ENCODE assay signal across 8 cellular contexts in the genomic region with DNA sequence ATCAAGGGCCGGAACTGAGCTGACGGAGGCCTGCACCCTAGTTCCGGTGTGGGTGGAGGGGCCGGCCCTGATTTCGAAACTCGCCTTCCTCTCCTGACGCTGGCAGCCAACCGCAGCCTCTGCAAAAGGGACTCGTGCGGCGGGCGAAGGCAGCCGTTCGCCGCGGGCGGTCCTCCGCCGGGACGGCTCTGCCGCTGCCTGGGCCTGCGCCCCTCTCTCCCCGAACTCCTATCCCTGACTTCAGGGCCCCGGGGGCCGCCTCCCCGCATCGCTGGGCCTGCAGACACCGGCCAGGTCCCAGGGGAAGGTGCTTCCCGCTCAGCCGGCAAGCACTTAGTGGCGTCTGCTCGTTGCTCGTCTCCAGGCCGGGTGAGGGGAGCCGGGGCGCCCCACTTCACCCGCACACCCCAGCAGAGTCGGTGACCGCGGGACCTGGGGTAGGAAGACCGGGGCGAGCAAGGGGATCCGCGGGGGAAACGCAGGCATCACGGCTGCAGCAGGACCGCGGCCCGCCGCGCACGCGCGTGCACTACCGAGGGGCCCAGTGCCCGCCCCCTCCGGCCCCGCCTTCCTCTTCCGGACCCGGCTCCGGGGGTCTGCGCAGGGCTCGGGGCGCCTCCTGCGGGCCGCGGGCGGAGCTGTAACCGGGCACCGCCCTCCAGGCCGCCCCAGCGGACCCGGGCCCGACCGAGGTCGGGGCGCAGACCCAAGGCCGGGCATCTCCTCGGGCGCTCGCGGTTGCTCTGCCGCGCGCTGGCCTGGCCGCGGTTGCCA. TPM values are rescaled to one million over a fixed set of nuclear protein-coding genes. Genes with fewer than 3 reads are reported as not detected.
DNase-seq lines count a peak whose midpoint lies in the region; ATAC-seq and TF ChIP-seq lines count a peak whose summit lies in the region.

No MANE protein-coding gene starts in this region.

- ATAC-seq in GM18870 (IDR thresholded peaks at IDR 0.05; ENCODE audit: unreplicated experiment) (peak; percentile 40), HG03103 (IDR thresholded peaks at IDR 0.05; ENCODE audit: low read depth, unreplicated experiment) (peak; percentile 56), activated B cell treated with CpG ODN at 0.5 μM for 24 hours (ENCODE audit: low read depth) (peak; percentile 76)

- H3K36me3 Mint-ChIP-seq in activated B cell treated with CpG ODN at 0.5 μM for 24 hours (ENCODE audit: low read depth), result peaks cover 58% of the 10 kb centered on the region

- DNase-seq in AG09319 (ENCODE audit: extremely low read depth, low read depth), result no peak
- peak; percentile 89 for DNase-seq in NCI-H226
- DNase-seq in activated B cell treated with CpG ODN at 0.5 μM for 24 hours, result peak; percentile 96
- DNase-seq in central memory CD4-positive, alpha-beta T cell, result peak; percentile 92
- DNase-seq in kidney epithelial cell (ENCODE audit: low read depth), result no peak
- DNase-seq in stimulated activated CD4-positive, alpha-beta T cell treated with anti-CD3 and anti-CD28 coated beads, Interleukin-15, amount 100 ng/mL, for 1 hour (ENCODE audit: low read depth in 1 of 2, low spot score in 1 of 2), result peak; percentile 79 to 84

- peak overlapping the region; percentile 98 for H3K27ac Mint-ChIP-seq in activated B cell treated with CpG ODN at 0.5 μM for 24 hours

- peak; percentile 16 for TF ChIP-seq CTCF in AG09319 (IDR thresholded peaks at IDR 0.05; ENCODE audit: low read depth, low read length)
- TF ChIP-seq CTCF in activated B cell treated with CpG ODN at 0.5 μM for 24 hours (IDR thresholded peaks at IDR 0.05), result no peak
- TF ChIP-seq CTCF in kidney epithelial cell (IDR thresholded peaks at IDR 0.05; ENCODE audit: insufficient read depth, low read length, poor library complexity, severe bottlenecking), result no peak

- CTCF ChIA-PET in activated B cell treated with CpG ODN at 0.5 μM for 24 hours (lab: Charles Lee), result interaction anchor here (1.0 to 3.5 kb wide), 10 partner anchors 11 to 93 kb away, joined by 3 to 20 read pairs (median 9); a partner anchor contains a TSS

- H3K27me3 ChIP-seq in kidney epithelial cell (ENCODE audit: control insufficient read depth, insufficient read depth, low read length), result no peaks in the 10 kb centered on the region

- peaks cover 2% of the 10 kb centered on the region for H3K36me3 ChIP-seq in kidney epithelial cell (ENCODE audit: control insufficient read depth, insufficient read depth, low read length)

- POLR2A ChIA-PET in activated B cell treated with CpG ODN at 0.5 μM for 24 hours (lab: Charles Lee), result interaction anchor here (0.6 to 8.7 kb wide), 27 partner anchors 11 to 325 kb away, joined by 3 to 280 read pairs (median 5); a partner anchor contains a TSS

- no peaks in the 10 kb centered on the region for H3K27me3 Mint-ChIP-seq in activated B cell treated with CpG ODN at 0.5 μM for 24 hours

- H3K4me1 Mint-ChIP-seq in activated B cell treated with CpG ODN at 0.5 μM for 24 hours, result peaks cover 46% of the 10 kb centered on the region

- peak overlapping the region; percentile 80 for H3K4me3 ChIP-seq in kidney epithelial cell (ENCODE audit: low read depth, low read length)

- no peaks in the 10 kb centered on the region for H3K9me3 Mint-ChIP-seq in activated B cell treated with CpG ODN at 0.5 μM for 24 hours

- H3K4me3 Mint-ChIP-seq in activated B cell treated with CpG ODN at 0.5 μM for 24 hours, result peak overlapping the region; percentile 80

- intact Hi-C loops in activated B cell treated with CpG ODN at 0.5 μM for 24 hours (cut with micrococcal nuclease), result loop anchor here (1.0 to 5.0 kb wide), 6 partner anchors 11 to 64 kb away; a partner anchor contains a TSS

RNA-seq across cellular contexts. Expression of a gene that starts 0.5 kb away (rescaled TPM):
- 97.2 and 116 TPM in 2 replicates for total RNA-seq in activated B cell treated with CpG ODN at 0.5 μM for 24 hours
- 36.6 and 48.5 TPM in 2 replicates for total RNA-seq in kidney epithelial cell

RNA-seq across cellular contexts. Expression of a gene that starts 14.7 kb away (rescaled TPM):
- total RNA-seq in activated B cell treated with CpG ODN at 0.5 μM for 24 hours, result 5.1 and 7.7 TPM in 2 replicates
- 37.2 and 39.9 TPM in 2 replicates for total RNA-seq in kidney epithelial cell

RNA-seq across cellular contexts. Expression of a gene that starts 22.4 kb away (rescaled TPM):
- 159 and 175 TPM in 2 replicates for total RNA-seq in activated B cell treated with CpG ODN at 0.5 μM for 24 hours
- 46.4 and 51.3 TPM in 2 replicates for total RNA-seq in kidney epithelial cell

Comparison
In these comparisons a context has a peak if more than half of its experiments do, and no peak if none do; other contexts are left out.
1. DNase-seq: peak in NCI-H226 (single experiment), activated B cell treated with CpG ODN at 0.5 μM for 24 hours (single experiment), central memory CD4-positive, alpha-beta T cell (single experiment) and stimulated activated CD4-positive, alpha-beta T cell treated with anti-CD3 and anti-CD28 coated beads, Interleukin-15, amount 100 ng/mL, for 1 hour (2 of 2); none in AG09319 (single experiment) and kidney epithelial cell (single experiment).
2. Peak in every context shown above with its lines, with median percentiles within 50 percentile points of each other: ATAC-seq.